1 cellular context compared by ENCODE assay signal in genomic region chr18:32358529-32358928, GRCh38.
TF ChIP-seq lines count a peak whose summit lies in the region.

No MANE protein-coding gene starts in this region.

TF ChIP-seq in GM23338, 12 proteins besides CTCF, POLR2A, EP300 and RAD21 (continued from another document):
- TF ChIP-seq REST (IDR thresholded peaks at IDR 0.05; ENCODE audit: unreplicated experiment) = no peak
